Comparison of ENCODE assay signal across 1 cellular context in the genomic region with DNA sequence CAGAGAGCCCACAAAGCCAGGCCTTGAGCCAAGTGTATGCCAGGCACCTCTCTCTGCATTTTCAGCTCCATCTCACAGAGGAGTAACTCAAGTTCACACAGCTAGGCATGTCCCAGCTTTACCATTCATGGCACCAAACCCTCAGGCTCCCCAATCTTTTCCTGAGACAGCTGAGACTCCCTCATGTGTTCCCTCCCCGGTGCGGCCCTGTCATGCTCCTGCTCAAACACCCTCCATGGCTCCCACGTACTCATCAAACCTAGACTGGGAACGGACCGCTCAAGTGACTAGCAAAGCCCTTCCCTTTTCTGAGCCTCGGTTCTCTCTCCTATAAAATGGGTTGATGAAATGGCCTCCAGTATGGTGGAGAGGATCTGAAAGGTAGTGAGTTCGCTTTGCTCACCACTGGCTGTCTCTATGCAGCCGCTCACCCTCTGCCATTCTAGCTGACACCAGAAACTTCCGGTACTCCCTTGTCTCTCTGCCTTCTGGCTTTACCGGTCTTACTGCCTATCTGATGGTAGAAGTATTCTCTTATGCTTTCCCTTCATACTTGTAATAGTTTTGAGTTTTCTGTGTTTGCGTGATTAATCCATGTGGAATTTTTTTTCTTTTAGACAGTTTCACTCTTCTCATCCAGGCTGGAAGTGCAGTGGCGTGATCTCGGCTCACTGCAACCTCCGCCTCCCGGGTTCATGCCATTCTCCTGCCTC.
A peak's percentile ranks its signal among the peaks of the same experiment; 100 is the strongest.
TF ChIP-seq lines count a peak whose summit lies in the region.

No MANE protein-coding gene starts in this region.

TF ChIP-seq in K562, 482 proteins besides CTCF, POLR2A, EP300 and RAD21 (continues in another document):
- TF ChIP-seq ETV1 (tag; conservative IDR thresholded peaks at IDR 0.05; ENCODE audit: low read depth) (0 out of 2 replicates have a peak, but pooled peaks have one; percentile 15), TAF7 (tag; IDR thresholded peaks at IDR 0.05) (0 out of 2 replicates have a peak, but pooled peaks have one; percentile 19), HMGN3 (IDR thresholded peaks at IDR 0.05; ENCODE audit: borderline replicate concordance, extremely low read depth, insufficient read length, low read depth, low read length) (no peak), CEBPG (CRISPR knock-in tag; IDR thresholded peaks at IDR 0.05) (no peak), CEBPG (tag; conservative IDR thresholded peaks at IDR 0.05 in 1 of 2, IDR thresholded peaks at IDR 0.05 in 1 of 2) (no peak), GATA2 (CRISPR knock-in tag; IDR thresholded peaks at IDR 0.05) (0 out of 2 replicates have a peak, but pooled peaks have one; percentile 1), ZFP30 (CRISPR knock-in tag; IDR thresholded peaks at IDR 0.05; ENCODE audit: borderline replicate concordance) (no peak), MAFG (tag; conservative IDR thresholded peaks at IDR 0.05) (no peak), YY1 (IDR thresholded peaks at IDR 0.05; ENCODE audit: borderline replicate concordance in 1 of 3, control insufficient read depth in 1 of 3, extremely low read depth in 1 of 3, insufficient read depth in 3 of 3, insufficient read length in 1 of 3, insufficient replicate concordance in 2 of 3, low read depth in 1 of 3, low read length in 2 of 3) (peak in 1 of 3 experiments; percentile 10), DACH1 (IDR thresholded peaks at IDR 0.05; ENCODE audit: partially characterized antibody) (peak; percentile 89), TOE1 (IDR thresholded peaks at IDR 0.05; ENCODE audit: borderline replicate concordance) (no peak), TOE1 (CRISPR knock-in tag; IDR thresholded peaks at IDR 0.05; ENCODE audit: borderline replicate concordance, low read depth) (0 out of 2 replicates have a peak, but pooled peaks have one; percentile 63), HEY1 (CRISPR knock-in tag; IDR thresholded peaks at IDR 0.05; ENCODE audit: borderline replicate concordance) (0 out of 2 replicates have a peak, but pooled peaks have one; percentile 44), ARNT (IDR thresholded peaks at IDR 0.05) (peak; percentile 21 to 32; a peak in 1 of 4 replicates), PHF21A (IDR thresholded peaks at IDR 0.05; ENCODE audit: borderline replicate concordance, low read depth) (no peak), SNIP1 (IDR thresholded peaks at IDR 0.05; ENCODE audit: low read depth) (no peak), ADNP (tag; IDR thresholded peaks at IDR 0.05) (peak; percentile 92), NFIC (IDR thresholded peaks at IDR 0.05) (0 out of 2 replicates have a peak, but pooled peaks have one; percentile 38), BCOR (IDR thresholded peaks at IDR 0.05) (peak; percentile 100), IRF2 (CRISPR knock-in tag; IDR thresholded peaks at IDR 0.05) (no peak), PTBP1 (IDR thresholded peaks at IDR 0.05; ENCODE audit: low read depth, low read length) (peak; percentile 99), JUND (IDR thresholded peaks at IDR 0.05; ENCODE audit: borderline replicate concordance, low read depth, low read length) (no peak), JUND (tag; IDR thresholded peaks at IDR 0.05; ENCODE audit: borderline replicate concordance, low read depth, low read length) (peak; percentile 20; the same call in 1 of the 3 replicates), ZNF551 (CRISPR knock-in tag; IDR thresholded peaks at IDR 0.05) (no peak), KHSRP (IDR thresholded peaks at IDR 0.05) (no peak), NR4A1 (CRISPR knock-in tag; IDR thresholded peaks at IDR 0.05) (no peak), NR4A1 (tag; IDR thresholded peaks at IDR 0.05) (peak; percentile 44; the same call in 1 of the 2 replicates), NR2C2 (CRISPR knock-in tag; IDR thresholded peaks at IDR 0.05) (peak; percentile 34; the same call in 1 of the 2 replicates), NR2C2 (tag; IDR thresholded peaks at IDR 0.05) (no peak), SMARCA5 (IDR thresholded peaks at IDR 0.05) (peak; percentile 99), HDAC2 (IDR thresholded peaks at IDR 0.05) (peak; percentile 98), RCOR1 (IDR thresholded peaks at IDR 0.05; ENCODE audit: borderline replicate concordance in 1 of 2, low read depth in 2 of 2, low read length in 2 of 2) (peak; percentile 54 to 80; a peak in 3 of 4 replicates), ATF1 (CRISPR knock-in tag; IDR thresholded peaks at IDR 0.05) (no peak), ATF1 (tag; IDR thresholded peaks at IDR 0.05) (peak; percentile 63), MCM7 (IDR thresholded peaks at IDR 0.05) (peak in 1 of 2 experiments; percentile 82; a peak in 1 of 4 replicates), FOSL1 (tag; conservative IDR thresholded peaks at IDR 0.05) (peak; percentile 12; the same call in 1 of the 2 replicates), GABPB1 (CRISPR knock-in tag; IDR thresholded peaks at IDR 0.05) (peak; percentile 52; the same call in 1 of the 2 replicates), PCBP1 (IDR thresholded peaks at IDR 0.05; ENCODE audit: low read depth, low read length, poor library complexity, severe bottlenecking) (no peak)
- TF ChIP-seq, protein P1, sequence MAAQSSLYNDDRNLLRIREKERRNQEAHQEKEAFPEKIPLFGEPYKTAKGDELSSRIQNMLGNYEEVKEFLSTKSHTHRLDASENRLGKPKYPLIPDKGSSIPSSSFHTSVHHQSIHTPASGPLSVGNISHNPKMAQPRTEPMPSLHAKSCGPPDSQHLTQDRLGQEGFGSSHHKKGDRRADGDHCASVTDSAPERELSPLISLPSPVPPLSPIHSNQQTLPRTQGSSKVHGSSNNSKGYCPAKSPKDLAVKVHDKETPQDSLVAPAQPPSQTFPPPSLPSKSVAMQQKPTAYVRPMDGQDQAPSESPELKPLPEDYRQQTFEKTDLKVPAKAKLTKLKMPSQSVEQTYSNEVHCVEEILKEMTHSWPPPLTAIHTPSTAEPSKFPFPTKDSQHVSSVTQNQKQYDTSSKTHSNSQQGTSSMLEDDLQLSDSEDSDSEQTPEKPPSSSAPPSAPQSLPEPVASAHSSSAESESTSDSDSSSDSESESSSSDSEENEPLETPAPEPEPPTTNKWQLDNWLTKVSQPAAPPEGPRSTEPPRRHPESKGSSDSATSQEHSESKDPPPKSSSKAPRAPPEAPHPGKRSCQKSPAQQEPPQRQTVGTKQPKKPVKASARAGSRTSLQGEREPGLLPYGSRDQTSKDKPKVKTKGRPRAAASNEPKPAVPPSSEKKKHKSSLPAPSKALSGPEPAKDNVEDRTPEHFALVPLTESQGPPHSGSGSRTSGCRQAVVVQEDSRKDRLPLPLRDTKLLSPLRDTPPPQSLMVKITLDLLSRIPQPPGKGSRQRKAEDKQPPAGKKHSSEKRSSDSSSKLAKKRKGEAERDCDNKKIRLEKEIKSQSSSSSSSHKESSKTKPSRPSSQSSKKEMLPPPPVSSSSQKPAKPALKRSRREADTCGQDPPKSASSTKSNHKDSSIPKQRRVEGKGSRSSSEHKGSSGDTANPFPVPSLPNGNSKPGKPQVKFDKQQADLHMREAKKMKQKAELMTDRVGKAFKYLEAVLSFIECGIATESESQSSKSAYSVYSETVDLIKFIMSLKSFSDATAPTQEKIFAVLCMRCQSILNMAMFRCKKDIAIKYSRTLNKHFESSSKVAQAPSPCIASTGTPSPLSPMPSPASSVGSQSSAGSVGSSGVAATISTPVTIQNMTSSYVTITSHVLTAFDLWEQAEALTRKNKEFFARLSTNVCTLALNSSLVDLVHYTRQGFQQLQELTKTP (IDR thresholded peaks at IDR 0.05; ENCODE audit: low read depth in 1 of 2, partially characterized antibody in 2 of 2), result peak in 1 of 2 experiments; percentile 41
- TF ChIP-seq, protein P2, sequence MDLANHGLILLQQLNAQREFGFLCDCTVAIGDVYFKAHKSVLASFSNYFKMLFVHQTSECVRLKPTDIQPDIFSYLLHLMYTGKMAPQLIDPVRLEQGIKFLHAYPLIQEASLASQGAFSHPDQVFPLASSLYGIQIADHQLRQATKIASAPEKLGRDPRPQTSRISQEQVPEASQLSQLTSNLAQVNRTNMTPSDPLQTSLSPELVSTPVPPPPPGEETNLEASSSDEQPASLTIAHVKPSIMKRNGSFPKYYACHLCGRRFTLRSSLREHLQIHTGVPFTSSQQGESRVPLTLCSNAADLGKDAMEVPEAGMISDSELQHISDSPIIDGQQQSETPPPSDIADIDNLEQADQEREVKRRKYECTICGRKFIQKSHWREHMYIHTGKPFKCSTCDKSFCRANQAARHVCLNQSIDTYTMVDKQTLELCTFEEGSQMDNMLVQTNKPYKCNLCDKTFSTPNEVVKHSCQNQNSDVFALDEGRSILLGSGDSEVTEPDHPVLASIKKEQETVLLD (IDR thresholded peaks at IDR 0.05), result peak; percentile 35; the same call in 1 of the 2 replicates
- TF ChIP-seq, protein P3, sequence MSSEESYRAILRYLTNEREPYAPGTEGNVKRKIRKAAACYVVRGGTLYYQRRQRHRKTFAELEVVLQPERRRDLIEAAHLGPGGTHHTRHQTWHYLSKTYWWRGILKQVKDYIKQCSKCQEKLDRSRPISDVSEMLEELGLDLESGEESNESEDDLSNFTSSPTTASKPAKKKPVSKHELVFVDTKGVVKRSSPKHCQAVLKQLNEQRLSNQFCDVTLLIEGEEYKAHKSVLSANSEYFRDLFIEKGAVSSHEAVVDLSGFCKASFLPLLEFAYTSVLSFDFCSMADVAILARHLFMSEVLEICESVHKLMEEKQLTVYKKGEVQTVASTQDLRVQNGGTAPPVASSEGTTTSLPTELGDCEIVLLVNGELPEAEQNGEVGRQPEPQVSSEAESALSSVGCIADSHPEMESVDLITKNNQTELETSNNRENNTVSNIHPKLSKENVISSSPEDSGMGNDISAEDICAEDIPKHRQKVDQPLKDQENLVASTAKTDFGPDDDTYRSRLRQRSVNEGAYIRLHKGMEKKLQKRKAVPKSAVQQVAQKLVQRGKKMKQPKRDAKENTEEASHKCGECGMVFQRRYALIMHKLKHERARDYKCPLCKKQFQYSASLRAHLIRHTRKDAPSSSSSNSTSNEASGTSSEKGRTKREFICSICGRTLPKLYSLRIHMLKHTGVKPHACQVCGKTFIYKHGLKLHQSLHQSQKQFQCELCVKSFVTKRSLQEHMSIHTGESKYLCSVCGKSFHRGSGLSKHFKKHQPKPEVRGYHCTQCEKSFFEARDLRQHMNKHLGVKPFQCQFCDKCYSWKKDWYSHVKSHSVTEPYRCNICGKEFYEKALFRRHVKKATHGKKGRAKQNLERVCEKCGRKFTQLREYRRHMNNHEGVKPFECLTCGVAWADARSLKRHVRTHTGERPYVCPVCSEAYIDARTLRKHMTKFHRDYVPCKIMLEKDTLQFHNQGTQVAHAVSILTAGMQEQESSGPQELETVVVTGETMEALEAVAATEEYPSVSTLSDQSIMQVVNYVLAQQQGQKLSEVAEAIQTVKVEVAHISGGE (CRISPR knock-in tag; IDR thresholded peaks at IDR 0.05), result 0 out of 6 replicates have a peak, but pooled peaks of 1 of the 3 experiments have one; percentile 11
- TF ChIP-seq, protein P4, sequence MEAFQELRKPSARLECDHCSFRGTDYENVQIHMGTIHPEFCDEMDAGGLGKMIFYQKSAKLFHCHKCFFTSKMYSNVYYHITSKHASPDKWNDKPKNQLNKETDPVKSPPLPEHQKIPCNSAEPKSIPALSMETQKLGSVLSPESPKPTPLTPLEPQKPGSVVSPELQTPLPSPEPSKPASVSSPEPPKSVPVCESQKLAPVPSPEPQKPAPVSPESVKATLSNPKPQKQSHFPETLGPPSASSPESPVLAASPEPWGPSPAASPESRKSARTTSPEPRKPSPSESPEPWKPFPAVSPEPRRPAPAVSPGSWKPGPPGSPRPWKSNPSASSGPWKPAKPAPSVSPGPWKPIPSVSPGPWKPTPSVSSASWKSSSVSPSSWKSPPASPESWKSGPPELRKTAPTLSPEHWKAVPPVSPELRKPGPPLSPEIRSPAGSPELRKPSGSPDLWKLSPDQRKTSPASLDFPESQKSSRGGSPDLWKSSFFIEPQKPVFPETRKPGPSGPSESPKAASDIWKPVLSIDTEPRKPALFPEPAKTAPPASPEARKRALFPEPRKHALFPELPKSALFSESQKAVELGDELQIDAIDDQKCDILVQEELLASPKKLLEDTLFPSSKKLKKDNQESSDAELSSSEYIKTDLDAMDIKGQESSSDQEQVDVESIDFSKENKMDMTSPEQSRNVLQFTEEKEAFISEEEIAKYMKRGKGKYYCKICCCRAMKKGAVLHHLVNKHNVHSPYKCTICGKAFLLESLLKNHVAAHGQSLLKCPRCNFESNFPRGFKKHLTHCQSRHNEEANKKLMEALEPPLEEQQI (IDR thresholded peaks at IDR 0.05), result peak; percentile 83; the same call in 1 of the 2 replicates
- TF ChIP-seq, protein P5, sequence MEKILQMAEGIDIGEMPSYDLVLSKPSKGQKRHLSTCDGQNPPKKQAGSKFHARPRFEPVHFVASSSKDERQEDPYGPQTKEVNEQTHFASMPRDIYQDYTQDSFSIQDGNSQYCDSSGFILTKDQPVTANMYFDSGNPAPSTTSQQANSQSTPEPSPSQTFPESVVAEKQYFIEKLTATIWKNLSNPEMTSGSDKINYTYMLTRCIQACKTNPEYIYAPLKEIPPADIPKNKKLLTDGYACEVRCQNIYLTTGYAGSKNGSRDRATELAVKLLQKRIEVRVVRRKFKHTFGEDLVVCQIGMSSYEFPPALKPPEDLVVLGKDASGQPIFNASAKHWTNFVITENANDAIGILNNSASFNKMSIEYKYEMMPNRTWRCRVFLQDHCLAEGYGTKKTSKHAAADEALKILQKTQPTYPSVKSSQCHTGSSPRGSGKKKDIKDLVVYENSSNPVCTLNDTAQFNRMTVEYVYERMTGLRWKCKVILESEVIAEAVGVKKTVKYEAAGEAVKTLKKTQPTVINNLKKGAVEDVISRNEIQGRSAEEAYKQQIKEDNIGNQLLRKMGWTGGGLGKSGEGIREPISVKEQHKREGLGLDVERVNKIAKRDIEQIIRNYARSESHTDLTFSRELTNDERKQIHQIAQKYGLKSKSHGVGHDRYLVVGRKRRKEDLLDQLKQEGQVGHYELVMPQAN (IDR thresholded peaks at IDR 0.05; ENCODE audit: borderline replicate concordance), result peak; percentile 45; the same call in 1 of the 2 replicates
- TF ChIP-seq, protein P6, sequence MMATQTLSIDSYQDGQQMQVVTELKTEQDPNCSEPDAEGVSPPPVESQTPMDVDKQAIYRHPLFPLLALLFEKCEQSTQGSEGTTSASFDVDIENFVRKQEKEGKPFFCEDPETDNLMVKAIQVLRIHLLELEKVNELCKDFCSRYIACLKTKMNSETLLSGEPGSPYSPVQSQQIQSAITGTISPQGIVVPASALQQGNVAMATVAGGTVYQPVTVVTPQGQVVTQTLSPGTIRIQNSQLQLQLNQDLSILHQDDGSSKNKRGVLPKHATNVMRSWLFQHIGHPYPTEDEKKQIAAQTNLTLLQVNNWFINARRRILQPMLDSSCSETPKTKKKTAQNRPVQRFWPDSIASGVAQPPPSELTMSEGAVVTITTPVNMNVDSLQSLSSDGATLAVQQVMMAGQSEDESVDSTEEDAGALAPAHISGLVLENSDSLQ (IDR thresholded peaks at IDR 0.05), result peak; percentile 31; the same call in 1 of the 2 replicates
- TF ChIP-seq, protein P7, sequence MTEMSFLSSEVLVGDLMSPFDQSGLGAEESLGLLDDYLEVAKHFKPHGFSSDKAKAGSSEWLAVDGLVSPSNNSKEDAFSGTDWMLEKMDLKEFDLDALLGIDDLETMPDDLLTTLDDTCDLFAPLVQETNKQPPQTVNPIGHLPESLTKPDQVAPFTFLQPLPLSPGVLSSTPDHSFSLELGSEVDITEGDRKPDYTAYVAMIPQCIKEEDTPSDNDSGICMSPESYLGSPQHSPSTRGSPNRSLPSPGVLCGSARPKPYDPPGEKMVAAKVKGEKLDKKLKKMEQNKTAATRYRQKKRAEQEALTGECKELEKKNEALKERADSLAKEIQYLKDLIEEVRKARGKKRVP (CRISPR knock-in tag; IDR thresholded peaks at IDR 0.05), result 0 out of 2 replicates have a peak, but pooled peaks have one; percentile 30
- TF ChIP-seq, protein P8, sequence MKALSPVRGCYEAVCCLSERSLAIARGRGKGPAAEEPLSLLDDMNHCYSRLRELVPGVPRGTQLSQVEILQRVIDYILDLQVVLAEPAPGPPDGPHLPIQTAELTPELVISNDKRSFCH (CRISPR knock-in tag; IDR thresholded peaks at IDR 0.05), result no peak
- TF ChIP-seq, protein P8 (tag; IDR thresholded peaks at IDR 0.05), result peak; percentile 65; the same call in 1 of the 2 replicates
